ENCODE assay signal across 31 cellular contexts in the genomic region with DNA sequence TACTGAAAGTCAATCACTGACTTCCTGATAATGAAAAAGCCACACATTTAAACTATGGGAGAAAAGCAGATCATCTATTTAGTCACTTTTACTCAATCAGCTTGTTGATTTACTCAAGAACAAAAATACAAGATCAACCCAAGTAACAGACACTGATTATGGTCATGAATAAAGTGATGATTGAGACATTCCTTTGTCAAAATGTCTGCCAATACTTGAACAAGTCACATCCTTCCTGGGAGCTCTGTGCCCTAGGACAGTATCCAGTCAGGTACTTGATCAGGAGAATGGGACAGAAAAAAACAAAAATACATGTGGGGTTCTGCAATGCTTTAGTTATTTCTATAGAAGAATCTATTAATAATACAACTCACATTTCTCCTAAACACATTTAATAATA.
"Had no signal": no experiment of that assay in that cellular context is flagged by ENCODE, and none has a peak within 500 bp of the region (broad histone marks: within the 10 kb centered on the region; RNA-seq: fewer than 3 reads in every experiment).

No MANE protein-coding gene starts in this region.

- H3K9me3 ChIP-seq: ovary, suprapubic skin, transverse colon, upper lobe of right lung, uterus had no signal

- H3K4me1 ChIP-seq: foreskin keratinocyte, gastroesophageal sphincter, psoas muscle, sigmoid colon, suprapubic skin, transverse colon, uterus had no signal

- H3K27me3 ChIP-seq: dorsolateral prefrontal cortex, foreskin keratinocyte, gastroesophageal sphincter, hepatocyte, left lung, ovary, sigmoid colon, suprapubic skin, transverse colon, upper lobe of right lung, uterus had no signal

- FAIRE-seq: colon, keratinocyte, small intestine had no signal

- H3K36me3 ChIP-seq: gastroesophageal sphincter, heart left ventricle, left lung, ovary, sigmoid colon, suprapubic skin, transverse colon, upper lobe of right lung, uterus had no signal

- H3K4me2 ChIP-seq: hepatocyte had no signal

- H3K27ac ChIP-seq: epithelial cell of prostate, foreskin keratinocyte, gastroesophageal sphincter, heart left ventricle, hepatocyte, left lung, ovary, psoas muscle, sigmoid colon, suprapubic skin, transverse colon, upper lobe of right lung, uterus had no signal

- H3K79me2 ChIP-seq: hepatocyte had no signal

- ATAC-seq: esophagus mucosa; gastroesophageal sphincter; heart left ventricle; naive thymus-derived CD8-positive, alpha-beta T cell; psoas muscle; right cardiac atrium; stimulated activated naive CD8-positive, alpha-beta T cell treated with anti-CD3 and anti-CD28 coated beads, Interleukin-15, amount 100 ng/mL, for 72 hours had no signal

- H3K4me3 ChIP-seq: dorsolateral prefrontal cortex, gastroesophageal sphincter, heart left ventricle, hepatocyte, left lung, ovary, psoas muscle, sigmoid colon, suprapubic skin, transverse colon, upper lobe of right lung, uterus had no signal

- H2AFZ ChIP-seq: hepatocyte had no signal

- DNase-seq: dorsolateral prefrontal cortex; effector CD4-positive, alpha-beta T cell; heart left ventricle; left lung; midbrain; naive thymus-derived CD8-positive, alpha-beta T cell; nephron progenitor cell; nucleus accumbens; ovary; posterior cingulate gyrus; psoas muscle; right cardiac atrium; sigmoid colon; small intestine; stimulated activated CD4-positive, alpha-beta T cell treated with anti-CD3 and anti-CD28 coated beads, Interleukin-12 subunit alpha, Interleukin-12 subunit beta, amount 100 ng/mL, for 4 hours; stimulated activated CD4-positive, alpha-beta T cell treated with anti-CD3 and anti-CD28 coated beads, Interleukin-1b, Interleukin-23, amount 100 ng/mL, for 48 hours; stimulated activated CD4-positive, alpha-beta T cell treated with anti-CD3 and anti-CD28 coated beads, Interleukin-4, amount 100 ng/mL, for 1 hour; stimulated activated CD8-positive, alpha-beta memory T cell treated with anti-CD3 and anti-CD28 coated beads, Interleukin-4, amount 100 ng/mL, for 48 hours; stimulated activated naive CD4-positive, alpha-beta T cell; stimulated activated naive CD8-positive, alpha-beta T cell treated with anti-CD3 and anti-CD28 coated beads, Interleukin-15, amount 100 ng/mL, for 72 hours; transverse colon; upper lobe of right lung; uterus had no signal
